27 cellular contexts compared by ENCODE assay signal in the genomic region with DNA sequence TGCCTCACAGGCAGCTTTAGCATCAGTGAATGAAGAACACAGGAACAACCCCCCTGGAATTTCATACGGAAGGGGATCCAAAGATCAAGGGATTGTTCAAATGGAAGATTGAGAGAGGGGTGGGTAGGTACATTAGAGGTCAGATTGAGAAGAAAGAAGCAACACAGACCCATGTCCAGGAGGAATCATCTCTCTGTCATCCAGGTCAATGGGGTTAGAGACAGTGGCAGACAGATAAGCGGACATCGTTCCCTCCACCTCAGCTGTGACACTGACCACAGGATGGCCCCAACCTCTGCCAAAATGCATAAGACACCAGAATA. TPM values are rescaled to one million over a fixed set of nuclear protein-coding genes. Genes with fewer than 3 reads are reported as not detected.
DNase-seq lines count a peak whose midpoint lies in the region; ATAC-seq and TF ChIP-seq lines count a peak whose summit lies in the region.
"Had no signal": no experiment of that assay in that cellular context is flagged by ENCODE, and none has a peak within 500 bp of the region (broad histone marks: within the 10 kb centered on the region; RNA-seq: fewer than 3 reads in every experiment).

No MANE protein-coding gene starts in this region.

- no peaks in the 10 kb centered on the region for H3K36me3 Mint-ChIP-seq in activated CD8-positive, alpha-beta T cell treated with anti-CD3 and anti-CD28 coated beads for 36 hours (ENCODE audit: low read depth)
- no peaks in the 10 kb centered on the region for H3K36me3 Mint-ChIP-seq in activated CD8-positive, alpha-beta T cell treated with anti-CD3 and anti-CD28 coated beads, Interleukin-2, amount 10 ng/mL, durations not matched to agents 7 days and 5 days (ENCODE audit: low read depth)
- peaks cover 7% of the 10 kb centered on the region for H3K36me3 Mint-ChIP-seq in brain
- peaks cover 2% of the 10 kb centered on the region for H3K36me3 Mint-ChIP-seq in neural crest cell (ENCODE audit: low read depth)
- H3K36me3 Mint-ChIP-seq: activated naive CD8-positive, alpha-beta T cell treated with anti-CD3 and anti-CD28 coated beads, Interleukin-2, amount 10 ng/mL, durations not matched to agents 7 days and 5 days; CD8-positive, alpha-beta memory T cell; IgD-negative memory B cell; immature natural killer cell; T-cell had no signal

- POLR2A ChIA-PET in activated CD8-positive, alpha-beta T cell treated with anti-CD3 and anti-CD28 coated beads for 36 hours (lab: Charles Lee): interaction anchor here (0.9 kb wide), 2 partner anchors 10 to 21 kb away, joined by 3 to 4 read pairs; no protein-coding TSS in a partner anchor
- POLR2A ChIA-PET in activated CD8-positive, alpha-beta T cell treated with anti-CD3 and anti-CD28 coated beads, Interleukin-2, amount 10 ng/mL, durations not matched to agents 7 days and 5 days (lab: Charles Lee): no interaction called here
- POLR2A ChIA-PET in HEK293 (lab: Yijun Ruan, JAX): no interaction called here

- no peak overlapping the region for H3K27ac ChIP-seq in HEK293 (ENCODE audit: extremely low read depth, low read depth, low read length)

- no peak overlapping the region for H3K4me3 ChIP-seq in HEK293 (ENCODE audit: low read depth, low read length)
- H3K4me3 ChIP-seq: gastroesophageal sphincter, transverse colon had no signal

- no peak overlapping the region for H3K27ac Mint-ChIP-seq in activated CD8-positive, alpha-beta T cell treated with anti-CD3 and anti-CD28 coated beads for 36 hours
- no peak overlapping the region for H3K27ac Mint-ChIP-seq in activated CD8-positive, alpha-beta T cell treated with anti-CD3 and anti-CD28 coated beads, Interleukin-2, amount 10 ng/mL, durations not matched to agents 7 days and 5 days
- peak overlapping the region in 4 of 5 experiments; percentile 13 to 97 (median 59) for H3K27ac Mint-ChIP-seq in brain
- H3K27ac Mint-ChIP-seq in neural crest cell (ENCODE audit: unreplicated experiment): no peak overlapping the region
- H3K27ac Mint-ChIP-seq: activated naive CD8-positive, alpha-beta T cell treated with anti-CD3 and anti-CD28 coated beads, Interleukin-2, amount 10 ng/mL, durations not matched to agents 7 days and 5 days had no signal

- ATAC-seq in activated CD8-positive, alpha-beta T cell treated with anti-CD3 and anti-CD28 coated beads for 36 hours: no peak
- no peak for ATAC-seq in activated CD8-positive, alpha-beta T cell treated with anti-CD3 and anti-CD28 coated beads, Interleukin-2, amount 10 ng/mL, durations not matched to agents 7 days and 5 days
- no peak for ATAC-seq in HG02981 (IDR thresholded peaks at IDR 0.05; ENCODE audit: unreplicated experiment)
- ATAC-seq in HG02885 (IDR thresholded peaks at IDR 0.05; ENCODE audit: poor library complexity, unreplicated experiment): no peak
- ATAC-seq: left lobe of liver, T-cell had no signal

- H3K4me1 ChIP-seq in HEK293 (ENCODE audit: control insufficient read depth, insufficient read depth, low read length): no peaks in the 10 kb centered on the region

- DNase-seq in activated CD8-positive, alpha-beta T cell treated with anti-CD3 and anti-CD28 coated beads for 36 hours: no peak
- DNase-seq in activated CD8-positive, alpha-beta T cell treated with anti-CD3 and anti-CD28 coated beads, Interleukin-2, amount 10 ng/mL, durations not matched to agents 7 days and 5 days: no peak
- DNase-seq in neural crest cell (ENCODE audit: low read depth, low spot score): no peak
- DNase-seq in anterior cingulate cortex (lab: John Stamatoyannopoulos, UW): no peak
- DNase-seq: cerebellar nuclear complex, DMS 273 treated with DMSO at 0.1 percent for 48 hours, NCI-H1092 treated with DMSO at 0.1 percent for 48 hours, NCI-H2029, NCI-H2227 treated with DMSO at 0.1 percent for 48 hours had no signal

- H3K9me3 ChIP-seq in HEK293 (ENCODE audit: control insufficient read depth, insufficient read depth, low read depth, low read length): no peaks in the 10 kb centered on the region
- H3K9me3 ChIP-seq: gastroesophageal sphincter, transverse colon had no signal

- TF ChIP-seq CTCF in activated CD8-positive, alpha-beta T cell treated with anti-CD3 and anti-CD28 coated beads for 36 hours (IDR thresholded peaks at IDR 0.05): no peak
- TF ChIP-seq CTCF in HEK293 (tag by site-specific recombination; IDR thresholded peaks at IDR 0.05) (no peak), brain (conservative IDR thresholded peaks at IDR 0.05) (no peak), neural crest cell (conservative IDR thresholded peaks at IDR 0.05) (no peak)

- intact Hi-C loops in activated CD8-positive, alpha-beta T cell treated with anti-CD3 and anti-CD28 coated beads for 36 hours (cut with micrococcal nuclease): no loop called here

- peaks cover 54% of the 10 kb centered on the region for H3K27me3 Mint-ChIP-seq in activated CD8-positive, alpha-beta T cell treated with anti-CD3 and anti-CD28 coated beads for 36 hours
- peaks cover 33% of the 10 kb centered on the region for H3K27me3 Mint-ChIP-seq in activated CD8-positive, alpha-beta T cell treated with anti-CD3 and anti-CD28 coated beads, Interleukin-2, amount 10 ng/mL, durations not matched to agents 7 days and 5 days (ENCODE audit: low read depth)
- H3K27me3 Mint-ChIP-seq in brain (peaks cover 44% of the 10 kb centered on the region), neural crest cell (ENCODE audit: low read depth) (peaks cover 68% of the 10 kb centered on the region)

- no peaks in the 10 kb centered on the region for H3K9me3 Mint-ChIP-seq in activated CD8-positive, alpha-beta T cell treated with anti-CD3 and anti-CD28 coated beads for 36 hours
- peaks cover 5% of the 10 kb centered on the region for H3K9me3 Mint-ChIP-seq in activated CD8-positive, alpha-beta T cell treated with anti-CD3 and anti-CD28 coated beads, Interleukin-2, amount 10 ng/mL, durations not matched to agents 7 days and 5 days (ENCODE audit: insufficient read depth)
- H3K9me3 Mint-ChIP-seq in brain: peaks cover 0 to 10% (median 2%) of the 10 kb centered on the region in 5 experiments
- no peaks in the 10 kb centered on the region for H3K9me3 Mint-ChIP-seq in neural crest cell
- H3K9me3 Mint-ChIP-seq: activated naive CD8-positive, alpha-beta T cell treated with anti-CD3 and anti-CD28 coated beads, Interleukin-2, amount 10 ng/mL, durations not matched to agents 7 days and 5 days had no signal

- no peaks in the 10 kb centered on the region for H3K36me3 ChIP-seq in HEK293 (ENCODE audit: control insufficient read depth in 2 of 2, insufficient read depth in 1 of 2, low read length in 2 of 2)
- H3K36me3 ChIP-seq: transverse colon had no signal

- H3K4me3 Mint-ChIP-seq in activated CD8-positive, alpha-beta T cell treated with anti-CD3 and anti-CD28 coated beads for 36 hours: peak overlapping the region; percentile 24
- no peak overlapping the region for H3K4me3 Mint-ChIP-seq in activated CD8-positive, alpha-beta T cell treated with anti-CD3 and anti-CD28 coated beads, Interleukin-2, amount 10 ng/mL, durations not matched to agents 7 days and 5 days
- H3K4me3 Mint-ChIP-seq in brain: peak overlapping the region; percentile 69 to 84 (median 78)
- peak overlapping the region; percentile 42 for H3K4me3 Mint-ChIP-seq in neural crest cell
- H3K4me3 Mint-ChIP-seq: activated naive CD8-positive, alpha-beta T cell treated with anti-CD3 and anti-CD28 coated beads, Interleukin-2, amount 10 ng/mL, durations not matched to agents 7 days and 5 days; immature natural killer cell; T-cell had no signal

- CTCF ChIA-PET in activated CD8-positive, alpha-beta T cell treated with anti-CD3 and anti-CD28 coated beads for 36 hours (lab: Charles Lee): interaction anchor here (0.8 to 3.4 kb wide), 6 partner anchors 9 to 61 kb away, joined by 3 to 39 read pairs (median 16); a partner anchor contains a TSS
- CTCF ChIA-PET in activated CD8-positive, alpha-beta T cell treated with anti-CD3 and anti-CD28 coated beads, Interleukin-2, amount 10 ng/mL, durations not matched to agents 7 days and 5 days (lab: Charles Lee): interaction anchor here (0.9 to 2.3 kb wide), 8 partner anchors 10 to 259 kb away, joined by 3 to 27 read pairs (median 5); a partner anchor contains a TSS
- CTCF ChIA-PET in HEK293 (lab: Yijun Ruan, JAX): interaction anchor here (1.3 to 4.0 kb wide), 5 partner anchors 11 to 33 kb away, joined by 4 to 50 read pairs (median 15); a partner anchor contains a TSS

- peaks cover 31% of the 10 kb centered on the region for H3K4me1 Mint-ChIP-seq in activated CD8-positive, alpha-beta T cell treated with anti-CD3 and anti-CD28 coated beads for 36 hours (ENCODE audit: low read depth)
- H3K4me1 Mint-ChIP-seq in activated CD8-positive, alpha-beta T cell treated with anti-CD3 and anti-CD28 coated beads, Interleukin-2, amount 10 ng/mL, durations not matched to agents 7 days and 5 days (ENCODE audit: low read depth): peaks cover 13% of the 10 kb centered on the region
- H3K4me1 Mint-ChIP-seq in brain: peaks cover 62% of the 10 kb centered on the region
- H3K4me1 Mint-ChIP-seq in neural crest cell: peaks cover 30% of the 10 kb centered on the region

TF ChIP-seq in HEK293, 187 proteins besides CTCF, POLR2A, EP300 and RAD21 (continues in another document):
- TF ChIP-seq ZNF16 (tag by site-specific recombination; IDR thresholded peaks at IDR 0.05; ENCODE audit: low read depth): no peak

RNA-seq across cellular contexts. Expression of a gene that starts 1.9 kb away (rescaled TPM):
- under 1 TPM in 1 of 2 experiments, not detected in 1; 0.11 TPM for total RNA-seq in activated CD8-positive, alpha-beta T cell treated with anti-CD3 and anti-CD28 coated beads for 36 hours
- under 1 TPM; 0.18 to 0.34 TPM for total RNA-seq in activated CD8-positive, alpha-beta T cell treated with anti-CD3 and anti-CD28 coated beads, Interleukin-2, amount 10 ng/mL, durations not matched to agents 7 days and 5 days
- not detected for polyA plus RNA-seq in brain (ENCODE audit: insufficient read depth, low read depth, low replicate concordance)
- total RNA-seq in neural crest cell: 0.14 and 0.63 TPM in 2 replicates
- total RNA-seq: A673; activated T-cell treated with anti-CD3 and anti-CD28 coated beads, Interleukin-2, amount 50 U/mL, for 4 hours; CD8-positive, alpha-beta memory T cell; endothelial cell of umbilical vein; fibroblast of lung; left lobe of liver; mesenteric fat pad; myocyte; T-cell had no signal
- polyA plus RNA-seq: CD8-positive, alpha-beta memory T cell; endothelial cell of umbilical vein; IgD-negative memory B cell; immature natural killer cell had no signal

RNA-seq across cellular contexts. Expression of a gene that starts 19.7 kb away (rescaled TPM):
- 100 to 1,000 TPM; 135 to 142 TPM for total RNA-seq in activated CD8-positive, alpha-beta T cell treated with anti-CD3 and anti-CD28 coated beads for 36 hours
- 100 to 1,000 TPM in 1 of 2 experiments, 10 to 100 TPM in 1; 93.7 to 100 TPM for total RNA-seq in activated CD8-positive, alpha-beta T cell treated with anti-CD3 and anti-CD28 coated beads, Interleukin-2, amount 10 ng/mL, durations not matched to agents 7 days and 5 days
- 75.6 TPM for polyA plus RNA-seq in brain (ENCODE audit: insufficient read depth, low read depth, low replicate concordance)
- total RNA-seq in neural crest cell: 91.4 and 92.7 TPM in 2 replicates

RNA-seq across cellular contexts. Expression of a gene that starts 47.4 kb away (rescaled TPM):
- 10 to 100 TPM; 11.8 to 12.2 TPM for total RNA-seq in activated CD8-positive, alpha-beta T cell treated with anti-CD3 and anti-CD28 coated beads for 36 hours
- 10 to 100 TPM; 10.0 to 11.1 TPM for total RNA-seq in activated CD8-positive, alpha-beta T cell treated with anti-CD3 and anti-CD28 coated beads, Interleukin-2, amount 10 ng/mL, durations not matched to agents 7 days and 5 days
- polyA plus RNA-seq in brain (ENCODE audit: insufficient read depth, low read depth, low replicate concordance): 4.8 TPM
- total RNA-seq in neural crest cell: 38.7 and 39.5 TPM in 2 replicates

RNA-seq across cellular contexts. Expression of a gene that starts 47.8 kb away (rescaled TPM):
- total RNA-seq in activated CD8-positive, alpha-beta T cell treated with anti-CD3 and anti-CD28 coated beads for 36 hours: 10 to 100 TPM in 1 of 2 experiments, 1 to 10 TPM in 1; 6.7 to 10.5 TPM
- total RNA-seq in activated CD8-positive, alpha-beta T cell treated with anti-CD3 and anti-CD28 coated beads, Interleukin-2, amount 10 ng/mL, durations not matched to agents 7 days and 5 days: 1 to 10 TPM; 5.1 to 5.8 TPM
- 27.7 TPM for polyA plus RNA-seq in brain (ENCODE audit: insufficient read depth, low read depth, low replicate concordance)
- total RNA-seq in neural crest cell: 13.3 and 13.6 TPM in 2 replicates

Comparison
In these comparisons a context has a peak if more than half of its experiments do, and no peak if none do; other contexts are left out.
1. H3K27ac Mint-ChIP-seq: peak in brain (4 of 5); none in activated CD8-positive, alpha-beta T cell treated with anti-CD3 and anti-CD28 coated beads for 36 hours (single experiment), activated CD8-positive, alpha-beta T cell treated with anti-CD3 and anti-CD28 coated beads, Interleukin-2, amount 10 ng/mL, durations not matched to agents 7 days and 5 days (single experiment) and neural crest cell (single experiment).